17 cellular contexts compared by ENCODE assay signal in genomic region chr20:753897-754635, GRCh38. TPM values are rescaled to one million over a fixed set of nuclear protein-coding genes. Genes with fewer than 3 reads are reported as not detected.
DNase-seq lines count a peak whose midpoint lies in the region; ATAC-seq and TF ChIP-seq lines count a peak whose summit lies in the region.
"Had no signal": no experiment of that assay in that cellular context is flagged by ENCODE, and none has a peak within 500 bp of the region (broad histone marks: within the 10 kb centered on the region; RNA-seq: fewer than 3 reads in every experiment).

No MANE protein-coding gene starts in this region.

- no peaks in the 10 kb centered on the region for H3K4me1 ChIP-seq in body of pancreas
- H3K4me1 ChIP-seq in prostate gland (replicated peaks): no peaks in the 10 kb centered on the region

- intact Hi-C loops in body of pancreas (cut with DNase I) (no loop called here), prostate gland (cut with DNase I) (no loop called here)

- peak; percentile 55 for DNase-seq in ELF-1 (ENCODE audit: low read depth, low spot score)
- peak in 1 of 4 donors; percentile 39 for DNase-seq in body of pancreas
- peak; percentile 48 for DNase-seq in prostate gland (ENCODE audit: low spot score)
- no peak for DNase-seq in activated CD4-positive, alpha-beta T cell treated with anti-CD3 and anti-CD28 coated beads, Interleukin-2, amount 50 U/mL, for 4 hours
- no peak for DNase-seq in dermis blood vessel endothelial cell
- DNase-seq: DMS79 treated with DMSO at 0.1 percent for 48 hours, MG63, NCI-H2029, NCI-H446 treated with DMSO at 0.1 percent for 48 hours, SHP77 treated with DMSO at 0.1 percent for 48 hours had no signal

- no peaks in the 10 kb centered on the region for H3K27me3 ChIP-seq in body of pancreas
- H3K27me3 ChIP-seq in prostate gland (replicated peaks; ENCODE audit: insufficient read depth): no peaks in the 10 kb centered on the region
- H3K27me3 ChIP-seq: MG63 had no signal

- H3K27ac ChIP-seq in C4-2B (peak overlapping the region; percentile 33), body of pancreas (no peak overlapping the region), prostate gland (peak overlapping the region; percentile 55 to 66)
- H3K27ac ChIP-seq: SK-N-MC had no signal

- H3K4me3 ChIP-seq in body of pancreas (no peak overlapping the region), prostate gland (no peak overlapping the region)
- H3K4me3 ChIP-seq: MG63, SK-N-MC had no signal

- TF ChIP-seq CTCF in C4-2B (conservative IDR thresholded peaks at IDR 0.05) (no peak), body of pancreas (IDR thresholded peaks at IDR 0.05) (no peak), prostate gland (IDR thresholded peaks at IDR 0.05) (no peak)

- H3K36me3 ChIP-seq in body of pancreas (replicated peaks in 1 of 2; ENCODE audit: insufficient read depth in 1 of 2, low read depth in 2 of 2) (no peaks in the 10 kb centered on the region), prostate gland (no peaks in the 10 kb centered on the region)
- H3K36me3 ChIP-seq: MG63 had no signal

- TF ChIP-seq POLR2A in body of pancreas (IDR thresholded peaks at IDR 0.05) (no peak), prostate gland (IDR thresholded peaks at IDR 0.05) (no peak)

- ATAC-seq in body of pancreas: peak; percentile 40
- no peak for ATAC-seq in HG03025 (IDR thresholded peaks at IDR 0.05; ENCODE audit: low FRiP score, unreplicated experiment)
- ATAC-seq: Panc1 had no signal

- H3K9me3 ChIP-seq in body of pancreas (no peaks in the 10 kb centered on the region), prostate gland (no peaks in the 10 kb centered on the region)
- H3K9me3 ChIP-seq: MG63 had no signal

- 54 to 58% methylated on average over 7 to 10 of the region's 10 CpGs for WGBS in body of pancreas, 2 donors
- 58% methylated on average over 10 of the region's 10 CpGs for WGBS in prostate gland

RNA-seq across cellular contexts. Expression of gene SLC52A3, which starts 14.2 kb away (rescaled TPM):
- total RNA-seq in body of pancreas (1 to 10 TPM in 1 of 2 donors, under 1 TPM in 1; 0.33 to 1.3 TPM), prostate gland (100 to 1,000 TPM in 1 of 2 donors, 10 to 100 TPM in 1; 34.3 to 221 TPM), dermis blood vessel endothelial cell (0.23 TPM in 1 of 2 replicates, not detected in the other)
- total RNA-seq: B cell; CD8-positive, alpha-beta memory T cell; LHCN-M2 had no signal

Comparison
In these comparisons a context has a peak if more than half of its experiments do, and no peak if none do; other contexts are left out.
1. H3K27ac ChIP-seq: peak in C4-2B (single experiment) and prostate gland (2 of 2); none in body of pancreas (0 of 4).
2. DNase-seq: peak in ELF-1 (single experiment) and prostate gland (single experiment); none in activated CD4-positive, alpha-beta T cell treated with anti-CD3 and anti-CD28 coated beads, Interleukin-2, amount 50 U/mL, for 4 hours (0 of 2) and dermis blood vessel endothelial cell (single experiment).
3. RNA of gene SLC52A3, which starts 14.2 kb away (total RNA-seq): 34.3 to 221 TPM in prostate gland; 0.33 to 1.3 TPM in body of pancreas and 0.23 TPM in dermis blood vessel endothelial cell; every median in the first group is over 10 times any median in the second.